Comparison of ENCODE assay signal across 33 cellular contexts in the genomic region with DNA sequence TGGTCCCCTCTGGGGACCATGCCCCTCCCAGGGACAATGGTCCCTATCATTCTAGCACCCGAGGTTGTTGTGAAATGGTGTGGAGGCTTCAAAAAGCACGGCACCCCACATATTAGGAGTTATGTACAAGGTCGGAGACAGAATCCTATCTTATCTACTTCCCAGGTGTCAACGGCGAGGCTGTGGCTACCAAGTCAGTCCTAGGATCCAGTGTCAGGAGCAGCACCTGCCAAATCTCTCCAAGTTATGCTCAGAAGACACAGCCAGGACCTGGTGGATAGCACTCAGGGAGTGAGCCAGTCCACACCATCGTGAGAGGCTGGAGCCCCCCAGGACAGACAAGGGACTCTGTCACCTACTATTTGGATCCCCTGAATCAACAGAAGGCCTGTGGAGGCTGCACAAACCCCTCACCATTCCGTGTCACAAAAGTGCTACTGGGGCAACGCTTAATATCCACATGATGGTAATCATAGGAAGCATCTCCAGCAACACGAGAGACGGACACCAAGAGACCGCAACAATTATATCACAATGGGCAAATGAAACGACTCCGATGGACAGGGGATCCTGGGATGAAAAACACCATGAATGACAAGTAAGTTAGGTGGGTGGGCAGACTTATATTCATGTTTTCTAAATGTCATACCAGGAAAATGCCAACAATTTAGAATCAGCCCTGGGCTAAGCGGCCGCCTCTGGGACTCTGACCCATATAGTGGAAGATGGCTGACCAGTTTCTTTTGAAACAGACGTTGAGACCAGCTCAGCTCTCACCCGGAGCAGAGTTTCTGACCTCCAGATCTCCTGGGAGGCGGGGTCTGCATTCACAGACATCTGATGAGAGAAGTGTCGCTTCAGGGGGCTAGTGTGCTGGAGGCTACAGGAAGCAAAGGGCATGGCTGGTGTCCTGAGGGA.
"Had no signal": no experiment of that assay in that cellular context is flagged by ENCODE, and none has a peak within 500 bp of the region (broad histone marks: within the 10 kb centered on the region; RNA-seq: fewer than 3 reads in every experiment).

No MANE protein-coding gene starts in this region.

- DNase-seq: activated CD4-positive, alpha-beta T cell treated with anti-CD3 and anti-CD28 coated beads, Interleukin-2, amount 10 ng/mL, durations not matched to agents 24 days and 14 days; activated CD4-positive, alpha-beta T cell treated with anti-CD3 and anti-CD28 coated beads, Interleukin-2, amount 50 U/mL, for 4 hours; activated CD8-positive, alpha-beta T cell treated with anti-CD3 and anti-CD28 coated beads for 36 hours; activated gamma-delta T cell; activated naive CD4-positive, alpha-beta T cell treated with anti-CD3 and anti-CD28 coated beads for 36 hours; activated naive CD8-positive, alpha-beta T cell treated with anti-CD3 and anti-CD28 coated beads, Interleukin-2, amount 50 U/mL, for 24 hours; activated T-cell treated with anti-CD3 and anti-CD28 coated beads, Interleukin-2, amount 50 U/mL, for 1 hour; activated T-cell treated with anti-CD3 and anti-CD28 coated beads, Interleukin-2, amount 50 U/mL, for 72 hours; anterior cingulate cortex; caudate nucleus; Kasumi-1; KG1; MG63; MV-4-11; NCI-H1092; NCI-H1436 treated with DMSO at 0.1 percent for 48 hours; NCI-H1694 treated with DMSO at 0.1 percent for 48 hours; NCI-H2029; NCI-H510A; NCI-H526; NCI-H748 treated with DMSO at 0.1 percent for 48 hours; NK-92 treated with Interleukin-12 subunit alpha and Interleukin-12 subunit beta, amount 100 ng/mL, for 24 hours; PC-3; Peyer's patch; Right ventricle myocardium superior; RPMI8226 had no signal

- H3K27ac Mint-ChIP-seq: activated CD4-positive, alpha-beta T cell treated with anti-CD3 and anti-CD28 coated beads, Interleukin-2, amount 10 ng/mL, durations not matched to agents 24 days and 14 days; activated CD8-positive, alpha-beta T cell treated with anti-CD3 and anti-CD28 coated beads for 36 hours; activated naive CD4-positive, alpha-beta T cell treated with anti-CD3 and anti-CD28 coated beads for 36 hours; activated naive CD8-positive, alpha-beta T cell; activated naive CD8-positive, alpha-beta T cell treated with anti-CD3 and anti-CD28 coated beads, Interleukin-2, amount 50 U/mL, for 24 hours; activated T-cell treated with anti-CD3 and anti-CD28 coated beads, Interleukin-2, amount 50 U/mL, for 72 hours; activated T-helper 17 cell treated with anti-CD3 and anti-CD28 coated beads, Interleukin-2, amount 50 U/mL, for 72 hours; T-helper 1 cell treated with Interleukin-12 subunit alpha and Interleukin-12 subunit beta and Interleukin-4 antibody, amounts not matched to agents 30 μg/mL and 1 μg/mL, for 36 hours; T-helper 2 cell treated with Interferon-gamma antibody and Interleukin-4, amounts not matched to agents 5 μg/mL and 100 μg/mL, for 36 hours had no signal

- H3K27me3 Mint-ChIP-seq: activated CD8-positive, alpha-beta T cell treated with anti-CD3 and anti-CD28 coated beads for 36 hours; activated naive CD8-positive, alpha-beta T cell; activated naive CD8-positive, alpha-beta T cell treated with anti-CD3 and anti-CD28 coated beads, Interleukin-2, amount 50 U/mL, for 24 hours; activated T-helper 17 cell treated with anti-CD3 and anti-CD28 coated beads, Interleukin-2, amount 50 U/mL, for 72 hours; brain had no signal

- H3K4me1 Mint-ChIP-seq: activated CD4-positive, alpha-beta T cell treated with anti-CD3 and anti-CD28 coated beads, Interleukin-2, amount 10 ng/mL, durations not matched to agents 24 days and 14 days; activated naive CD8-positive, alpha-beta T cell treated with anti-CD3 and anti-CD28 coated beads, Interleukin-2, amount 50 U/mL, for 24 hours; activated T-helper 17 cell treated with anti-CD3 and anti-CD28 coated beads, Interleukin-2, amount 50 U/mL, for 72 hours had no signal

- H3K4me3 Mint-ChIP-seq: activated CD4-positive, alpha-beta T cell treated with anti-CD3 and anti-CD28 coated beads, Interleukin-2, amount 10 ng/mL, durations not matched to agents 24 days and 14 days; activated CD8-positive, alpha-beta T cell treated with anti-CD3 and anti-CD28 coated beads for 36 hours; activated naive CD4-positive, alpha-beta T cell treated with anti-CD3 and anti-CD28 coated beads for 36 hours; activated naive CD8-positive, alpha-beta T cell; activated naive CD8-positive, alpha-beta T cell treated with anti-CD3 and anti-CD28 coated beads, Interleukin-2, amount 50 U/mL, for 24 hours; activated T-cell treated with anti-CD3 and anti-CD28 coated beads, Interleukin-2, amount 50 U/mL, for 72 hours; activated T-helper 17 cell treated with anti-CD3 and anti-CD28 coated beads, Interleukin-2, amount 50 U/mL, for 72 hours; brain; T-helper 1 cell treated with Interleukin-12 subunit alpha and Interleukin-12 subunit beta and Interleukin-4 antibody, amounts not matched to agents 30 μg/mL and 1 μg/mL, for 36 hours; T-helper 2 cell treated with Interferon-gamma antibody and Interleukin-4, amounts not matched to agents 5 μg/mL and 100 μg/mL, for 36 hours had no signal

- H3K36me3 Mint-ChIP-seq: activated naive CD8-positive, alpha-beta T cell; brain had no signal

- FAIRE-seq: bronchial epithelial cell, TTC549 had no signal

- H3K9me3 Mint-ChIP-seq: activated CD4-positive, alpha-beta T cell treated with anti-CD3 and anti-CD28 coated beads, Interleukin-2, amount 10 ng/mL, durations not matched to agents 24 days and 14 days; activated CD8-positive, alpha-beta T cell treated with anti-CD3 and anti-CD28 coated beads for 36 hours; activated naive CD4-positive, alpha-beta T cell treated with anti-CD3 and anti-CD28 coated beads for 36 hours; activated naive CD8-positive, alpha-beta T cell treated with anti-CD3 and anti-CD28 coated beads, Interleukin-2, amount 50 U/mL, for 24 hours; activated T-cell treated with anti-CD3 and anti-CD28 coated beads, Interleukin-2, amount 50 U/mL, for 72 hours; activated T-helper 17 cell treated with anti-CD3 and anti-CD28 coated beads, Interleukin-2, amount 50 U/mL, for 72 hours; brain; T-helper 1 cell treated with Interleukin-12 subunit alpha and Interleukin-12 subunit beta and Interleukin-4 antibody, amounts not matched to agents 30 μg/mL and 1 μg/mL, for 36 hours; T-helper 2 cell treated with Interferon-gamma antibody and Interleukin-4, amounts not matched to agents 5 μg/mL and 100 μg/mL, for 36 hours had no signal

- H3K9me3 ChIP-seq: MG63, Peyer's patch had no signal

- ATAC-seq: activated CD8-positive, alpha-beta T cell treated with anti-CD3 and anti-CD28 coated beads for 36 hours; activated naive CD8-positive, alpha-beta T cell treated with anti-CD3 and anti-CD28 coated beads, Interleukin-2, amount 50 U/mL, for 24 hours; activated T-cell treated with anti-CD3 and anti-CD28 coated beads, Interleukin-2, amount 50 U/mL, for 72 hours; activated T-helper 17 cell treated with anti-CD3 and anti-CD28 coated beads, Interleukin-2, amount 50 U/mL, for 72 hours; PC-3 had no signal

- H3K4me1 ChIP-seq: Peyer's patch had no signal

- H3K27me3 ChIP-seq: MG63, Peyer's patch had no signal

- H3K36me3 ChIP-seq: MG63, Peyer's patch had no signal

- H3K27ac ChIP-seq: Peyer's patch had no signal

- H3K4me3 ChIP-seq: MG63, Peyer's patch had no signal
